In genomic region chr9:133120343-133121199, GRCh38 we compare ENCODE assay signal across 1 cellular context.
TF ChIP-seq lines count a peak whose summit lies in the region.

No MANE protein-coding gene starts in this region.

TF ChIP-seq in HEK293, 187 proteins besides CTCF, POLR2A, EP300 and RAD21 (continued from another document and continues in another):
- no peak for TF ChIP-seq MYNN (tag by site-specific recombination; IDR thresholded peaks at IDR 0.05; ENCODE audit: borderline replicate concordance)
- no peak for TF ChIP-seq ZNF623 (tag by site-specific recombination; IDR thresholded peaks at IDR 0.05)
- no peak for TF ChIP-seq ZNF692 (tag by site-specific recombination; IDR thresholded peaks at IDR 0.05)
- no peak for TF ChIP-seq ZNF112 (tag by site-specific recombination; IDR thresholded peaks at IDR 0.05)
- TF ChIP-seq KLF1 (tag by site-specific recombination; IDR thresholded peaks at IDR 0.05) = peak; percentile 29
- TF ChIP-seq ZNF175 (tag by site-specific recombination; IDR thresholded peaks at IDR 0.05) = no peak
- no peak for TF ChIP-seq ZBTB11 (tag by site-specific recombination; conservative IDR thresholded peaks at IDR 0.05; ENCODE audit: low read depth)
- no peak for TF ChIP-seq ZNF654 (tag by site-specific recombination; IDR thresholded peaks at IDR 0.05; ENCODE audit: low read depth)
- no peak for TF ChIP-seq ZNF510 (tag by site-specific recombination; IDR thresholded peaks at IDR 0.05; ENCODE audit: insufficient replicate concordance)
- TF ChIP-seq ZNF223 (tag by site-specific recombination; IDR thresholded peaks at IDR 0.05) = 0 out of 2 replicates have a peak, but pooled peaks have one; percentile 38
- no peak for TF ChIP-seq TRIM28 (IDR thresholded peaks at IDR 0.05; ENCODE audit: borderline replicate concordance, low read length)
- TF ChIP-seq ZNF239 (tag by site-specific recombination; IDR thresholded peaks at IDR 0.05) = no peak
- no peak for TF ChIP-seq ZNF132 (tag by site-specific recombination; IDR thresholded peaks at IDR 0.05; ENCODE audit: borderline replicate concordance)
- no peak for TF ChIP-seq PRDM6 (tag by site-specific recombination; IDR thresholded peaks at IDR 0.05)
- no peak for TF ChIP-seq ZNF544 (tag by site-specific recombination; IDR thresholded peaks at IDR 0.05)
- no peak for TF ChIP-seq ZNF473 (tag by site-specific recombination; IDR thresholded peaks at IDR 0.05)
- no peak for TF ChIP-seq ZNF274 (IDR thresholded peaks at IDR 0.05; ENCODE audit: low read length)
- TF ChIP-seq ZNF274 (tag by site-specific recombination; IDR thresholded peaks at IDR 0.05; ENCODE audit: borderline replicate concordance) = no peak
- TF ChIP-seq REST (tag by site-specific recombination; IDR thresholded peaks at IDR 0.05) = no peak
- TF ChIP-seq SCRT2 (tag by site-specific recombination; IDR thresholded peaks at IDR 0.05) = peak; percentile 64
- TF ChIP-seq ZNF513 (tag by site-specific recombination; IDR thresholded peaks at IDR 0.05) = no peak
- no peak for TF ChIP-seq ZNF16 (tag by site-specific recombination; IDR thresholded peaks at IDR 0.05; ENCODE audit: low read depth)
- no peak for TF ChIP-seq ZNF639 (tag by site-specific recombination; IDR thresholded peaks at IDR 0.05)
- no peak for TF ChIP-seq ZNF660 (tag by site-specific recombination; IDR thresholded peaks at IDR 0.05)
- no peak for TF ChIP-seq ZNF791 (tag by site-specific recombination; IDR thresholded peaks at IDR 0.05)
- TF ChIP-seq ZNF571 (tag by site-specific recombination; IDR thresholded peaks at IDR 0.05) = no peak
- TF ChIP-seq GLI2 (tag by site-specific recombination; IDR thresholded peaks at IDR 0.05; ENCODE audit: borderline replicate concordance, low read depth) = no peak
- TF ChIP-seq MZF1 (tag by site-specific recombination; IDR thresholded peaks at IDR 0.05; ENCODE audit: borderline replicate concordance) = no peak
- TF ChIP-seq ZNF184 (tag by site-specific recombination; IDR thresholded peaks at IDR 0.05) = no peak
- no peak for TF ChIP-seq ZNF629 (tag by site-specific recombination; IDR thresholded peaks at IDR 0.05)
- no peak for TF ChIP-seq ZNF704 (tag by site-specific recombination; IDR thresholded peaks at IDR 0.05)
- no peak for TF ChIP-seq ZFP69B (tag by site-specific recombination; IDR thresholded peaks at IDR 0.05)
- no peak for TF ChIP-seq ZNF658 (tag by site-specific recombination; IDR thresholded peaks at IDR 0.05)
- TF ChIP-seq ZEB2 (tag by site-specific recombination; IDR thresholded peaks at IDR 0.05) = no peak
- peak; percentile 95 for TF ChIP-seq ZFHX2 (tag by site-specific recombination; conservative IDR thresholded peaks at IDR 0.05)
- TF ChIP-seq ZNF404 (tag by site-specific recombination; IDR thresholded peaks at IDR 0.05) = no peak
- TF ChIP-seq KLF8 (tag by site-specific recombination; IDR thresholded peaks at IDR 0.05) = peak; percentile 17; the same call in 1 of the 2 replicates
- no peak for TF ChIP-seq ZNF155 (tag by site-specific recombination; IDR thresholded peaks at IDR 0.05)
- TF ChIP-seq ZNF2 (tag by site-specific recombination; IDR thresholded peaks at IDR 0.05) = no peak
- no peak for TF ChIP-seq ZNF645 (tag by site-specific recombination; IDR thresholded peaks at IDR 0.05)
- no peak for TF ChIP-seq ZNF423 (tag by site-specific recombination; IDR thresholded peaks at IDR 0.05)
- TF ChIP-seq ZNF707 (tag by site-specific recombination; IDR thresholded peaks at IDR 0.05) = no peak
- no peak for TF ChIP-seq ZNF768 (tag by site-specific recombination; IDR thresholded peaks at IDR 0.05)
- TF ChIP-seq INSM2 (tag by site-specific recombination; IDR thresholded peaks at IDR 0.05) = no peak
- TF ChIP-seq ZNF449 (tag by site-specific recombination; IDR thresholded peaks at IDR 0.05) = no peak
- TF ChIP-seq ZNF548 (tag by site-specific recombination; IDR thresholded peaks at IDR 0.05) = no peak
- TF ChIP-seq ZNF391 (tag by site-specific recombination; IDR thresholded peaks at IDR 0.05; ENCODE audit: borderline replicate concordance, low read depth) = no peak; the same call in 1 of the 2 replicates
- no peak for TF ChIP-seq ZNF777 (tag by site-specific recombination; IDR thresholded peaks at IDR 0.05; ENCODE audit: borderline replicate concordance)
